In genomic region chr15:89430530-89431341, GRCh38 we compare ENCODE assay signal across 8 cellular contexts.
DNase-seq lines count a peak whose midpoint lies in the region; ATAC-seq and TF ChIP-seq lines count a peak whose summit lies in the region.

No MANE protein-coding gene starts in this region.

- no peaks in the 10 kb centered on the region for H3K9me3 Mint-ChIP-seq in activated T-cell treated with anti-CD3 and anti-CD28 coated beads, Interleukin-2, amount 50 U/mL, for 72 hours
- H3K9me3 Mint-ChIP-seq in natural killer cell: no peaks in the 10 kb centered on the region
- H3K9me3 Mint-ChIP-seq in stimulated activated memory B cell treated with anti-CD40 and anti-IgM and Interleukin-4, amounts not matched to agents 10 μg/mL and 1 μg/mL and 100 μg/mL, for 72 hours: no peaks in the 10 kb centered on the region

- no peaks in the 10 kb centered on the region for H3K36me3 ChIP-seq in PC-9 (ENCODE audit: low read depth)

- peaks cover 5% of the 10 kb centered on the region for H3K27me3 ChIP-seq in PC-9 (ENCODE audit: insufficient read depth, low read depth)

- no TSS peak for BruUV-seq in PC-9 (replicated peaks; lab: Mats Ljungman, UMichigan)

- peaks cover 29% of the 10 kb centered on the region for H3K27me3 Mint-ChIP-seq in activated T-cell treated with anti-CD3 and anti-CD28 coated beads, Interleukin-2, amount 50 U/mL, for 72 hours (ENCODE audit: low read depth)
- H3K27me3 Mint-ChIP-seq in natural killer cell (ENCODE audit: low read depth in 2 of 2): peaks cover 19 to 29% of the 10 kb centered on the region in 2 donors
- H3K27me3 Mint-ChIP-seq in stimulated activated memory B cell treated with anti-CD40 and anti-IgM and Interleukin-4, amounts not matched to agents 10 μg/mL and 1 μg/mL and 100 μg/mL, for 72 hours: no peaks in the 10 kb centered on the region

- H3K4me1 Mint-ChIP-seq in activated T-cell treated with anti-CD3 and anti-CD28 coated beads, Interleukin-2, amount 50 U/mL, for 72 hours (ENCODE audit: low read depth): peaks cover 8% of the 10 kb centered on the region
- peaks cover 5 to 7% of the 10 kb centered on the region in 2 donors for H3K4me1 Mint-ChIP-seq in natural killer cell
- peaks cover 7% of the 10 kb centered on the region for H3K4me1 Mint-ChIP-seq in stimulated activated memory B cell treated with anti-CD40 and anti-IgM and Interleukin-4, amounts not matched to agents 10 μg/mL and 1 μg/mL and 100 μg/mL, for 72 hours

- H3K9me3 ChIP-seq in PC-9 (ENCODE audit: insufficient read depth, low read depth): no peaks in the 10 kb centered on the region

- ATAC-seq in GM21367 (IDR thresholded peaks at IDR 0.05; ENCODE audit: unreplicated experiment) (peak; percentile 86), natural killer cell (peak; percentile 86 to 98 (median 97))
- ATAC-seq in activated T-cell treated with anti-CD3 and anti-CD28 coated beads, Interleukin-2, amount 50 U/mL, for 72 hours (replicated peaks in 1 of 2): peak; percentile 95 to 96
- ATAC-seq in stimulated activated memory B cell treated with anti-CD40 and anti-IgM and Interleukin-4, amounts not matched to agents 10 μg/mL and 1 μg/mL and 100 μg/mL, for 72 hours: peak; percentile 92

- no peak overlapping the region for H3K27ac Mint-ChIP-seq in activated T-cell treated with anti-CD3 and anti-CD28 coated beads, Interleukin-2, amount 50 U/mL, for 72 hours
- H3K27ac Mint-ChIP-seq in natural killer cell: no peak overlapping the region
- H3K27ac Mint-ChIP-seq in stimulated activated memory B cell treated with anti-CD40 and anti-IgM and Interleukin-4, amounts not matched to agents 10 μg/mL and 1 μg/mL and 100 μg/mL, for 72 hours: peak overlapping the region; percentile 25

- no peaks in the 10 kb centered on the region for H3K9me2 ChIP-seq in PC-9 (ENCODE audit: insufficient read depth)

- TF ChIP-seq CTCF in PC-9 (conservative IDR thresholded peaks at IDR 0.05) (peak; percentile 97), fibroblast of mammary gland (conservative IDR thresholded peaks at IDR 0.05; ENCODE audit: control insufficient read depth, insufficient read depth, low read depth, low read length) (peak; percentile 93), natural killer cell (IDR thresholded peaks at IDR 0.05) (peak; percentile 96)

- H3K4me1 ChIP-seq in PC-9 (replicated peaks; ENCODE audit: insufficient read depth): peaks cover 12% of the 10 kb centered on the region; the same call in 1 of the 2 replicates

- H4K20me1 ChIP-seq in PC-9 (ENCODE audit: insufficient read depth): no peaks in the 10 kb centered on the region

- no peaks in the 10 kb centered on the region for H3K79me2 ChIP-seq in PC-9 (ENCODE audit: low read depth)

- peak overlapping the region; percentile 77 for H2AFZ ChIP-seq in PC-9

- intact Hi-C loops in PC-9 (cut with micrococcal nuclease; ENCODE audit: unreplicated experiment): loop anchor here (1.0 to 5.0 kb wide), 3 partner anchors 42 to 127 kb away; no protein-coding TSS in a partner anchor
- intact Hi-C loops in natural killer cell (cut with micrococcal nuclease): loop anchor here (1.0 kb wide), 2 partner anchors 72 to 224 kb away; no protein-coding TSS in a partner anchor

- CTCF ChIA-PET in PC-9 (lab: Charles Lee): interaction anchor here (0.5 to 1.8 kb wide), 4 partner anchors 14 to 309 kb away, joined by 3 to 15 read pairs (median 6); no protein-coding TSS in a partner anchor

- H3F3A ChIP-seq in PC-9 (ENCODE audit: insufficient read depth, low read depth): no peaks in the 10 kb centered on the region

- POLR2A ChIA-PET in PC-9 (lab: Charles Lee; ENCODE audit: unreplicated experiment): no interaction called here

- DNase-seq in COR-L47 (lab: John Stamatoyannopoulos, UW) (peak; percentile 68), HuH-7 (ENCODE audit: low spot score) (peak; percentile 90), PC-9 (peak in 1 of 2 experiments; percentile 82), fibroblast of mammary gland (ENCODE audit: low read depth) (peak; percentile 56), natural killer cell (peak; percentile 88)
- peak; percentile 90 to 94 for DNase-seq in activated T-cell treated with anti-CD3 and anti-CD28 coated beads, Interleukin-2, amount 50 U/mL, for 72 hours

- no peak overlapping the region for H3K27ac ChIP-seq in PC-9

- peak overlapping the region; percentile 86 for H3K4me2 ChIP-seq in PC-9

- H3K4me3 ChIP-seq in PC-9 (peak overlapping the region; percentile 54), fibroblast of mammary gland (ENCODE audit: control insufficient read depth, low read depth, low read length) (peak overlapping the region; percentile 40)

- H3K36me3 Mint-ChIP-seq in activated T-cell treated with anti-CD3 and anti-CD28 coated beads, Interleukin-2, amount 50 U/mL, for 72 hours (ENCODE audit: insufficient read depth in 2 of 2): no peaks in the 10 kb centered on the region
- H3K36me3 Mint-ChIP-seq in natural killer cell: no peaks in the 10 kb centered on the region
- H3K36me3 Mint-ChIP-seq in stimulated activated memory B cell treated with anti-CD40 and anti-IgM and Interleukin-4, amounts not matched to agents 10 μg/mL and 1 μg/mL and 100 μg/mL, for 72 hours: no peaks in the 10 kb centered on the region

- H3K4me3 Mint-ChIP-seq in activated T-cell treated with anti-CD3 and anti-CD28 coated beads, Interleukin-2, amount 50 U/mL, for 72 hours: peak overlapping the region; percentile 85 to 86
- peak overlapping the region; percentile 84 for H3K4me3 Mint-ChIP-seq in natural killer cell
- peak overlapping the region; percentile 81 for H3K4me3 Mint-ChIP-seq in stimulated activated memory B cell treated with anti-CD40 and anti-IgM and Interleukin-4, amounts not matched to agents 10 μg/mL and 1 μg/mL and 100 μg/mL, for 72 hours
